In the genomic region with DNA sequence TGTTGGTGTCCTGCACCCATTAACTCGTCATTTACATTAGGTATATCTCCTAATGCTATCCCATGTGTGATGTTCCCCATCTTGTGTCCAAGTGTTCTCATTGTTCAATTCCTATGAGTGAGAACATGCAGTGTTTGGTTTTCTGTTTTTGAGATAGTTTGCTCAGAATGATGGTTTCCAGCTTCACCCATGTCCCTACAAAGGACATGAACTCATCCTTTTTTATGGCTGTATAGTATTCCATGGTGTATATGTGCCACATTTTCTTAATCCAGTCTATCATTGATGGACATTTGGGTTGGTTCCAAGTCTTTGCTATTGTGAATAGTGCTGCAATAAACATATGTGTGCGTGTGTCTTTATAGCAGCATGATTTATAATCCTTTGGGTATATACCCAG, we compare ENCODE assay signal across 3 cellular contexts. TPM values are rescaled to one million over a fixed set of nuclear protein-coding genes. Genes with fewer than 3 reads are reported as not detected.
"Had no signal": no experiment of that assay in that cellular context is flagged by ENCODE, and none has a peak within 500 bp of the region (broad histone marks: within the 10 kb centered on the region; RNA-seq: fewer than 3 reads in every experiment).

No MANE protein-coding gene starts in this region.

RNA-seq across cellular contexts. Expression of a gene that starts 49.1 kb away (rescaled TPM):
- total RNA-seq: mononuclear cell; naive thymus-derived CD4-positive, alpha-beta T cell had no signal
- polyA plus RNA-seq: immature natural killer cell; naive thymus-derived CD4-positive, alpha-beta T cell had no signal
